In genomic region chr1:184624626-184625025, GRCh38 we compare ENCODE assay signal across 14 cellular contexts.
DNase-seq lines count a peak whose midpoint lies in the region; ATAC-seq and TF ChIP-seq lines count a peak whose summit lies in the region.
"Had no signal": no experiment of that assay in that cellular context is flagged by ENCODE, and none has a peak within 500 bp of the region (broad histone marks: within the 10 kb centered on the region; RNA-seq: fewer than 3 reads in every experiment).

No MANE protein-coding gene starts in this region.

- H3K27ac ChIP-seq in GM23248: no peak overlapping the region
- H3K27ac ChIP-seq in PC-3 (ENCODE audit: low read length): no peak overlapping the region
- H3K27ac ChIP-seq in skeletal muscle tissue (ENCODE audit: low read depth, low read length): peak overlapping the region; percentile 3

- H3K27me3 ChIP-seq in GM23248 (replicated peaks; ENCODE audit: insufficient read depth): no peaks in the 10 kb centered on the region
- H3K27me3 ChIP-seq in PC-3 (ENCODE audit: low read length): no peaks in the 10 kb centered on the region
- H3K27me3 ChIP-seq in skeletal muscle tissue (ENCODE audit: control insufficient read depth in 3 of 3, insufficient read depth in 3 of 3, low read length in 3 of 3): no peaks in the 10 kb centered on the region

- no peak for TF ChIP-seq CTCF in PC-3 (conservative IDR thresholded peaks at IDR 0.05; ENCODE audit: low read depth, low read length)

- intact Hi-C loops in PC-3 (cut with micrococcal nuclease): no loop called here

- H3K36me3 ChIP-seq in GM23248 (ENCODE audit: low read depth): no peaks in the 10 kb centered on the region
- no peaks in the 10 kb centered on the region for H3K36me3 ChIP-seq in PC-3 (ENCODE audit: low read depth, low read length)
- H3K36me3 ChIP-seq in skeletal muscle tissue (ENCODE audit: control insufficient read depth in 3 of 3, insufficient read depth in 3 of 3, low read length in 3 of 3): peaks cover 0 to 6% (median 2%) of the 10 kb centered on the region in 3 donors

- H3K4me1 ChIP-seq in GM23248 (ENCODE audit: insufficient read depth) (peaks cover 12% of the 10 kb centered on the region), PC-3 (ENCODE audit: insufficient read depth, low read length) (peaks cover 29% of the 10 kb centered on the region), skeletal muscle tissue (ENCODE audit: control insufficient read depth in 3 of 3, insufficient read depth in 3 of 3, low read length in 3 of 3) (peaks cover 68 to 80% (median 71%) of the 10 kb centered on the region in 3 donors)

- H4K20me1 ChIP-seq in GM23248 (ENCODE audit: insufficient read depth) (no peaks in the 10 kb centered on the region), PC-3 (ENCODE audit: low read length) (no peaks in the 10 kb centered on the region)

- H3K9ac ChIP-seq in GM23248: no peak overlapping the region
- no peak overlapping the region for H3K9ac ChIP-seq in PC-3 (ENCODE audit: low read length)
- no peak overlapping the region for H3K9ac ChIP-seq in skeletal muscle tissue (ENCODE audit: low read depth in 1 of 3, low read length in 3 of 3)

- BruUV-seq in PC-3 (replicated peaks; lab: Mats Ljungman, UMichigan): no TSS peak

- H3K9me3 ChIP-seq in GM23248 (ENCODE audit: low read depth) (no peaks in the 10 kb centered on the region), PC-3 (ENCODE audit: low read length) (no peaks in the 10 kb centered on the region), skeletal muscle tissue (ENCODE audit: control insufficient read depth in 3 of 3, low read length in 3 of 3) (no peaks in the 10 kb centered on the region)

- H3K9me2 ChIP-seq in GM23248 (ENCODE audit: insufficient read depth) (no peaks in the 10 kb centered on the region), PC-3 (replicated peaks; ENCODE audit: low read length) (no peaks in the 10 kb centered on the region)

- H3K4me2 ChIP-seq in GM23248 (ENCODE audit: unreplicated experiment) (no peak overlapping the region), PC-3 (ENCODE audit: low read length) (no peak overlapping the region)

- peaks cover 22% of the 10 kb centered on the region for H3F3A ChIP-seq in GM23248 (ENCODE audit: insufficient read depth)
- H3F3A ChIP-seq in PC-3 (ENCODE audit: low read length, unreplicated experiment): no peaks in the 10 kb centered on the region

- POLR2A ChIA-PET in PC-3 (lab: Charles Lee; ENCODE audit: unreplicated experiment): no interaction called here

- in situ Hi-C loops in GM23248 (cut with MboI): no loop called here

- DNase-seq in GM23248 (peak; percentile 35), PC-3 (peak; percentile 55), retina (no peak)
- DNase-seq: activated effector memory CD4-positive, alpha-beta T cell treated with anti-CD3 and anti-CD28 coated beads, Interleukin-2, amount 50 U/mL, for 16 hours; NCI-H1092; NCI-H2081 treated with DMSO at 0.1 percent for 48 hours; RPMI8226; stimulated activated CD4-positive, alpha-beta T cell treated with anti-CD3 and anti-CD28 coated beads, Interleukin-1b, Interleukin-23, amount 100 ng/mL, for 48 hours had no signal

- CTCF ChIA-PET in PC-3 (lab: Charles Lee): no interaction called here

- H2AFZ ChIP-seq in GM23248: no peak overlapping the region
- H2AFZ ChIP-seq in PC-3 (ENCODE audit: low read length): no peak overlapping the region

- no peaks in the 10 kb centered on the region for H3K79me2 ChIP-seq in GM23248 (ENCODE audit: insufficient read depth)
- no peaks in the 10 kb centered on the region for H3K79me2 ChIP-seq in PC-3 (ENCODE audit: low read length)

- H3K4me3 ChIP-seq in GM23248 (no peak overlapping the region), PC-3 (ENCODE audit: low read length) (no peak overlapping the region), skeletal muscle tissue (ENCODE audit: low read length in 3 of 3) (no peak overlapping the region)

- 39 to 44% methylated on average over 5 of the region's 5 CpGs for WGBS in GM23248 (ENCODE audit: low coverage in 1 of 2, low lambda C conversion rate in 2 of 2, missing lambda C conversion rate in 2 of 2), 2 experiments

- no peak; the same call in 1 of the 2 replicates for ATAC-seq in PC-3
- peak; percentile 28 for ATAC-seq in esophagus mucosa
- ATAC-seq in HG03196 (IDR thresholded peaks at IDR 0.05; ENCODE audit: unreplicated experiment): no peak
- ATAC-seq in GM19035 (IDR thresholded peaks at IDR 0.05; ENCODE audit: unreplicated experiment): no peak
- ATAC-seq: activated CD4-positive, CD25-positive, alpha-beta regulatory T cell treated with anti-CD3 and anti-CD28 coated beads, Interleukin-2, amount 50 U/mL, for 24 hours; HepG2 had no signal
